10 cellular contexts compared by ENCODE assay signal in the genomic region with DNA sequence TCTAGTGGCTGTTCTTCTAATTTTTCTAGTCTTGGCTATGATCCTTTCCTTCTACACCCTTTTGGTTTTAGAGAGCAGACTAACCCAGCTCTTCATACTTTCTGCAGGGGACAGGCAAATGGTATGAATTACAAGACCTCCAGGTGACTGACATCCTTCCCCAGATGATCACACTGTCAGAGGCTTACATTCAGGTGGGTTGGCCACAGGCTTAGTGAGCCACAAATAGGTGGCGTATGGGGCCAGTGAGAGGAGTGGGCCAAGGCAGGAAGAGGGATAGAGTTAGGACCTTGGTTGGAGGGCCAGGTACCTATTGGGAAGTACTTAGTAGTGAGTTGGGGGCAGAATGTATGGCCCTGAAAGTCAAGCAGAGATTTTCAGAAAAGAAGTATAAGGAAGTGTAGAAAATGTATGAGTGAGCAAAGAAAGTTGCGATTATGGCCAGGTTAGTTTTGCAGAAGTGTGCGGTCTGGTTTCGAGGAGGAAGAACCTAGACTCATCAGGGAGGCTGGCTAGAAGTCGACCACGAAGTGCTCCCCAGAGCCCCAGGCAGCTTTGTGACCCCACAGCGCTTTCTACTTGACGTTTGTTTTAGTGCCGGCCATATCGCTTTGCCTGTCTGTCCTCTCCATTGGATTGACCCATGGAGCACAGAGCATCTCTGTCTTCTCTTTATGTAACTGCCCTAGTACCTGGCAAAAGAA. TPM values are rescaled to one million over a fixed set of nuclear protein-coding genes. Genes with fewer than 3 reads are reported as not detected.
DNase-seq lines count a peak whose midpoint lies in the region; ATAC-seq and TF ChIP-seq lines count a peak whose summit lies in the region.
"Had no signal": no experiment of that assay in that cellular context is flagged by ENCODE, and none has a peak within 500 bp of the region (broad histone marks: within the 10 kb centered on the region; RNA-seq: fewer than 3 reads in every experiment).

No MANE protein-coding gene starts in this region.

- DNase-seq in CD1c-positive myeloid dendritic cell (ENCODE audit: extremely low spot score), result peak; percentile 12
- no peak for DNase-seq in GM03348 (ENCODE audit: low spot score)
- DNase-seq in activated CD4-positive, alpha-beta T cell treated with anti-CD3 and anti-CD28 coated beads, Interleukin-2, amount 50 U/mL, for 4 hours, result no peak
- DNase-seq in NCI-H1930 (lab: John Stamatoyannopoulos, UW), result no peak
- DNase-seq in natural killer cell, result no peak
- DNase-seq: COR-L47 had no signal

- H3K4me3 Mint-ChIP-seq in natural killer cell, result no peak overlapping the region

- H3K4me1 Mint-ChIP-seq in natural killer cell, result no peaks in the 10 kb centered on the region

- intact Hi-C loops in natural killer cell (cut with micrococcal nuclease), result loop anchor here (1.0 kb wide), 1 partner anchor 59 kb away; no protein-coding TSS in a partner anchor

- peaks cover 11% of the 10 kb centered on the region for H3K36me3 Mint-ChIP-seq in natural killer cell

- H3K9me3 Mint-ChIP-seq in natural killer cell, result no peaks in the 10 kb centered on the region

- peak overlapping the region in 1 of 2 donors; percentile 8 for H3K27ac Mint-ChIP-seq in natural killer cell

- ATAC-seq in GM19455 (IDR thresholded peaks at IDR 0.05; ENCODE audit: unreplicated experiment) (peak; percentile 57), HG03521 (IDR thresholded peaks at IDR 0.05; ENCODE audit: unreplicated experiment) (peak; percentile 59), esophagus mucosa (peak; percentile 30), natural killer cell (no peak)

- no peak for TF ChIP-seq CTCF in natural killer cell (IDR thresholded peaks at IDR 0.05)

- no peaks in the 10 kb centered on the region for H3K27me3 Mint-ChIP-seq in natural killer cell (ENCODE audit: low read depth in 2 of 2)

RNA-seq across cellular contexts. Expression of a gene that starts 20.0 kb away (rescaled TPM):
- total RNA-seq in esophagus mucosa (0.84 TPM), natural killer cell (not detected)
- total RNA-seq: renal cortical epithelial cell had no signal

RNA-seq across cellular contexts. Expression of a gene that starts 32.0 kb away (rescaled TPM):
- 28.2 TPM for total RNA-seq in esophagus mucosa
- 10 to 100 TPM; 49.6 to 68.5 (median 63.2) TPM for total RNA-seq in natural killer cell

RNA-seq across cellular contexts. Expression of a gene that starts 36.1 kb away (rescaled TPM):
- total RNA-seq in esophagus mucosa, result 23.7 TPM
- total RNA-seq in natural killer cell, result 10 to 100 TPM; 36.4 to 60.8 (median 48.4) TPM

RNA-seq across cellular contexts. Expression of a gene that starts 45.5 kb away (rescaled TPM):
- 7.9 TPM for total RNA-seq in esophagus mucosa
- total RNA-seq in natural killer cell, result 10 to 100 TPM; 10.4 to 13.3 (median 10.9) TPM

RNA-seq across cellular contexts. Expression of a gene that starts 46.2 kb away (rescaled TPM):
- total RNA-seq in esophagus mucosa, result 0.44 TPM
- total RNA-seq in natural killer cell, result 1,000 to 10,000 TPM; 4,938 to 8,199 (median 6,542) TPM
- total RNA-seq: renal cortical epithelial cell had no signal

Comparison
In these comparisons a context has a peak if more than half of its experiments do, and no peak if none do; other contexts are left out.
1. ATAC-seq: peak in GM19455 (single experiment), HG03521 (single experiment) and esophagus mucosa (single experiment); none in natural killer cell (0 of 3).